ENCODE assay signal across 17 cellular contexts in the genomic region with DNA sequence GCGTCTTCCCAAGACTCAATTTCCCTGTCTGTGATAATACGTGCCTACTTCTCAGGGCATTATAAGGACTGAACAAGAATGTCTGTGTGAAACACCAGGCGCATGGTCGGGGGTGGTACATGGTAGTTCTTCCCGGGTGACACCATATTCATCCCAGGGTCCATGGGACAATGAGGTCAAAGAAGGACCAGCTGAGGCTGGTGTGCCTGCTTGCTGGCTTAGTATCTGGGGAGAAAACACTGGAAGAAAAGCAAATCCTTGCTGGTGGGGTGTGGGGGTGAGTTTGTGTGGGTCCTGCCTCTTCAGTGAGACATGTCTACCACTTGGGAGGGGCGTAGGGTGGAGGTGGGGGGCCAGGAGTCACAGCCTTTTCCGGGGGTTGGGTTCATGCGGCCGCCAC.
DNase-seq lines count a peak whose midpoint lies in the region; ATAC-seq, FAIRE-seq and TF ChIP-seq lines count a peak whose summit lies in the region.
"Had no signal": no experiment of that assay in that cellular context is flagged by ENCODE, and none has a peak within 500 bp of the region (broad histone marks: within the 10 kb centered on the region; RNA-seq: fewer than 3 reads in every experiment).

No MANE protein-coding gene starts in this region.

- H3K79me2 ChIP-seq in astrocyte (ENCODE audit: insufficient read depth, low read length), result peaks cover 99% of the 10 kb centered on the region

- no peak overlapping the region for H3K4me3 Mint-ChIP-seq in astrocyte (ENCODE audit: unreplicated experiment)
- H3K4me3 Mint-ChIP-seq: activated B cell treated with CpG ODN at 0.5 μM for 24 hours had no signal

- peak overlapping the region; percentile 17 to 66 (median 53); a peak in 19 of 22 replicates for H3K9ac ChIP-seq in BLaER1 treated with 17β-estradiol and CSF1 and Interleukin-3, amounts not matched to agents 10 nM and 100 nM
- peak overlapping the region; percentile 34 for H3K9ac ChIP-seq in astrocyte (ENCODE audit: low read length)

- DNase-seq in astrocyte (ENCODE audit: low read depth) (no peak), islet precursor cell (peak; percentile 37), Kasumi-1 (lab: John Stamatoyannopoulos, UW) (no peak), cerebellar nuclear complex (lab: John Stamatoyannopoulos, UW) (no peak)
- DNase-seq: activated B cell treated with CpG ODN at 0.5 μM for 24 hours, activated gamma-delta T cell treated with Interleukin-2 at 50 U/mL for 16 hours, DMS 273 treated with DMSO at 0.1 percent for 48 hours, GOT3, NCI-H2081, NCI-H526 treated with DMSO at 0.1 percent for 48 hours had no signal

- no peaks in the 10 kb centered on the region for H3K27me3 Mint-ChIP-seq in astrocyte (ENCODE audit: low read depth, unreplicated experiment)

- H2AFZ ChIP-seq in astrocyte (ENCODE audit: low read depth, low read length), result no peak overlapping the region

- H3K27ac ChIP-seq in BLaER1 treated with 17β-estradiol and CSF1 and Interleukin-3, amounts not matched to agents 10 nM and 100 nM, result peak overlapping the region; percentile 19 to 81 (median 66); a peak in 21 of 22 replicates
- H3K27ac ChIP-seq in astrocyte (ENCODE audit: low read depth, low read length), result peak overlapping the region; percentile 47
- H3K27ac ChIP-seq in skin epidermis, result peak overlapping the region in 19 of 21 experiments; percentile 7 to 85 (median 63)
- H3K27ac ChIP-seq: cardiac muscle cell had no signal

- H3K36me3 ChIP-seq in BLaER1 treated with 17β-estradiol and CSF1 and Interleukin-3, amounts not matched to agents 10 nM and 100 nM, result peaks cover 0 to 5% (median 0%) of the 10 kb centered on the region in 11 experiments; a peak in 4 of 22 replicates
- peaks cover 11% of the 10 kb centered on the region for H3K36me3 ChIP-seq in astrocyte (ENCODE audit: insufficient read depth, low read length)
- H3K36me3 ChIP-seq: cardiac muscle cell had no signal

- peak overlapping the region; percentile 78 to 99 (median 93) for H3K4me2 ChIP-seq in BLaER1 treated with 17β-estradiol and CSF1 and Interleukin-3, amounts not matched to agents 10 nM and 100 nM
- peak overlapping the region; percentile 65 for H3K4me2 ChIP-seq in astrocyte (ENCODE audit: low read length)

- TF ChIP-seq CTCF in astrocyte (IDR thresholded peaks at IDR 0.05; ENCODE audit: insufficient read depth, low read depth, low read length), result no peak

- H3K27ac Mint-ChIP-seq in astrocyte (ENCODE audit: unreplicated experiment), result peak overlapping the region; percentile 10
- H3K27ac Mint-ChIP-seq: activated B cell treated with CpG ODN at 0.5 μM for 24 hours had no signal

- peaks cover 85 to 93% (median 91%) of the 10 kb centered on the region in 10 experiments for H3K4me1 ChIP-seq in BLaER1 treated with 17β-estradiol and CSF1 and Interleukin-3, amounts not matched to agents 10 nM and 100 nM
- peaks cover 67% of the 10 kb centered on the region for H3K4me1 ChIP-seq in astrocyte (ENCODE audit: insufficient read depth, low read length)

- H3K4me1 Mint-ChIP-seq in astrocyte (ENCODE audit: low read depth, unreplicated experiment), result peaks cover 32% of the 10 kb centered on the region

- FAIRE-seq in astrocyte (lab: Jason Lieb, UNC), result no peak
- FAIRE-seq: islet of Langerhans, RCC 7860 had no signal

- ATAC-seq in HG03045 (IDR thresholded peaks at IDR 0.05; ENCODE audit: unreplicated experiment), result no peak
- no peak for ATAC-seq in GM19035 (IDR thresholded peaks at IDR 0.05; ENCODE audit: unreplicated experiment)

- peaks cover 0 to 8% (median 0%) of the 10 kb centered on the region in 11 experiments; a peak in 2 of 22 replicates for H4K20me1 ChIP-seq in BLaER1 treated with 17β-estradiol and CSF1 and Interleukin-3, amounts not matched to agents 10 nM and 100 nM
- H4K20me1 ChIP-seq in astrocyte (ENCODE audit: insufficient read depth, low read length), result peaks cover 90% of the 10 kb centered on the region

- no peaks in the 10 kb centered on the region for H3K9me3 Mint-ChIP-seq in astrocyte (ENCODE audit: unreplicated experiment)
- H3K9me3 Mint-ChIP-seq: activated B cell treated with CpG ODN at 0.5 μM for 24 hours had no signal

- H3K4me3 ChIP-seq in BLaER1 treated with 17β-estradiol and CSF1 and Interleukin-3, amounts not matched to agents 10 nM and 100 nM, result peak overlapping the region in 3 of 10 experiments; percentile 0 to 22 (median 18); a peak in 5 of 20 replicates
- H3K4me3 ChIP-seq in astrocyte (ENCODE audit: insufficient read depth, low read depth, low read length) (peak overlapping the region; percentile 1), skin epidermis (no peak overlapping the region)
- H3K4me3 ChIP-seq: cardiac muscle cell had no signal

- H3K36me3 Mint-ChIP-seq in astrocyte (ENCODE audit: low read depth, unreplicated experiment), result peaks cover 2% of the 10 kb centered on the region

- no peaks in the 10 kb centered on the region for H3K27me3 ChIP-seq in BLaER1 treated with 17β-estradiol and CSF1 and Interleukin-3, amounts not matched to agents 10 nM and 100 nM
- H3K27me3 ChIP-seq in astrocyte (ENCODE audit: insufficient read depth, low read length), result no peaks in the 10 kb centered on the region

- no peaks in the 10 kb centered on the region for H3K9me3 ChIP-seq in BLaER1 treated with 17β-estradiol and CSF1 and Interleukin-3, amounts not matched to agents 10 nM and 100 nM (replicated peaks in 1 of 11)
- no peaks in the 10 kb centered on the region for H3K9me3 ChIP-seq in astrocyte (ENCODE audit: insufficient read depth, low read depth, low read length)
